23 cellular contexts compared by ENCODE assay signal in genomic region chr2:206208900-206209299, GRCh38.
"Had no signal": no experiment of that assay in that cellular context is flagged by ENCODE, and none has a peak within 500 bp of the region (broad histone marks: within the 10 kb centered on the region; RNA-seq: fewer than 3 reads in every experiment).

No MANE protein-coding gene starts in this region.

- DNase-seq: IMR-90, Karpas-422, KG1, MM.1S, NCI-H1092 treated with DMSO at 0.1 percent for 48 hours, NCI-H1436, NCI-H187, NCI-H2029, NCI-H2081 treated with DMSO at 0.1 percent for 48 hours, NCI-H2171, NCI-H226, NCI-H446, NCI-H510A, NCI-H524 treated with DMSO at 0.1 percent for 48 hours, NCI-H69, NCI-H774, PC-3, SHP77 treated with DMSO at 0.1 percent for 48 hours, SJCRH30, T-helper 1 cell had no signal

- ATAC-seq: Panc1, PC-3, Right ventricle myocardium inferior, SK-N-SH treated with all-trans-retinoic acid at 6 μM for 48 hours had no signal
